8 cellular contexts compared by ENCODE assay signal in genomic region chr19:8578642-8579265, GRCh38. TPM values are rescaled to one million over a fixed set of nuclear protein-coding genes. Genes with fewer than 3 reads are reported as not detected.
DNase-seq lines count a peak whose midpoint lies in the region; ATAC-seq and TF ChIP-seq lines count a peak whose summit lies in the region.

No MANE protein-coding gene starts in this region.

- no peak overlapping the region for H3K27ac ChIP-seq in dorsolateral prefrontal cortex

- POLR2A ChIA-PET in activated CD4-positive, alpha-beta memory T cell treated with anti-CD3 and anti-CD28 coated beads, Interleukin-2, amount 10 ng/mL, durations not matched to agents 7 days and 5 days (lab: Charles Lee): interaction anchor here (0.6 to 4.8 kb wide), 12 partner anchors 9 to 134 kb away, joined by 3 to 50 read pairs (median 4); partner anchors contain the start of genes HNRNPM and ZNF414

- peaks cover 34% of the 10 kb centered on the region for H3K36me3 Mint-ChIP-seq in activated CD4-positive, alpha-beta memory T cell treated with anti-CD3 and anti-CD28 coated beads, Interleukin-2, amount 10 ng/mL, durations not matched to agents 7 days and 5 days (ENCODE audit: low read depth)
- peaks cover 10% of the 10 kb centered on the region for H3K36me3 Mint-ChIP-seq in memory B cell

- peak overlapping the region; percentile 24 for H3K27ac Mint-ChIP-seq in activated CD4-positive, alpha-beta memory T cell treated with anti-CD3 and anti-CD28 coated beads, Interleukin-2, amount 10 ng/mL, durations not matched to agents 7 days and 5 days
- H3K27ac Mint-ChIP-seq in memory B cell: peak overlapping the region; percentile 3

- peaks cover 49% of the 10 kb centered on the region for H3K4me1 Mint-ChIP-seq in activated CD4-positive, alpha-beta memory T cell treated with anti-CD3 and anti-CD28 coated beads, Interleukin-2, amount 10 ng/mL, durations not matched to agents 7 days and 5 days
- H3K4me1 Mint-ChIP-seq in memory B cell: peaks cover 35% of the 10 kb centered on the region

- CTCF ChIA-PET in activated CD4-positive, alpha-beta memory T cell treated with anti-CD3 and anti-CD28 coated beads, Interleukin-2, amount 10 ng/mL, durations not matched to agents 7 days and 5 days (lab: Charles Lee): interaction anchor here (0.5 to 7.6 kb wide), 28 partner anchors 8 to 524 kb away, joined by 3 to 69 read pairs (median 6); partner anchors contain the start of genes HNRNPM, MARCHF2, RAB11B and ZNF414

- H3K27me3 Mint-ChIP-seq in activated CD4-positive, alpha-beta memory T cell treated with anti-CD3 and anti-CD28 coated beads, Interleukin-2, amount 10 ng/mL, durations not matched to agents 7 days and 5 days: peaks cover 3% of the 10 kb centered on the region
- no peaks in the 10 kb centered on the region for H3K27me3 Mint-ChIP-seq in memory B cell

- peaks cover 5% of the 10 kb centered on the region for H3K9me3 Mint-ChIP-seq in activated CD4-positive, alpha-beta memory T cell treated with anti-CD3 and anti-CD28 coated beads, Interleukin-2, amount 10 ng/mL, durations not matched to agents 7 days and 5 days
- peaks cover 6% of the 10 kb centered on the region for H3K9me3 Mint-ChIP-seq in memory B cell

- H3K4me3 Mint-ChIP-seq in activated CD4-positive, alpha-beta memory T cell treated with anti-CD3 and anti-CD28 coated beads, Interleukin-2, amount 10 ng/mL, durations not matched to agents 7 days and 5 days: peak overlapping the region; percentile 29
- H3K4me3 Mint-ChIP-seq in memory B cell: peak overlapping the region; percentile 70

- intact Hi-C loops in dorsolateral prefrontal cortex (cut with DNase I): loop anchor here in 1 of 2 donors (5.0 to 10.0 kb wide), 2 partner anchors 51 to 224 kb away; no protein-coding TSS in a partner anchor

- TF ChIP-seq CTCF in dorsolateral prefrontal cortex (IDR thresholded peaks at IDR 0.05 in 54 of 56, conservative IDR thresholded peaks at IDR 0.05 in 2 of 56; ENCODE audit: low read depth in 1 of 56, partially characterized antibody in 56 of 56): peak; percentile 67 to 95 (median 88)

- peak; percentile 72 for DNase-seq in NK-92 treated with Interleukin-12 subunit alpha and Interleukin-12 subunit beta, amount 100 ng/mL, for 24 hours (lab: John Stamatoyannopoulos, UW)
- DNase-seq in NK-92 (lab: John Stamatoyannopoulos, UW; ENCODE audit: unreplicated experiment) (no peak), NCI-H460 (ENCODE audit: extremely low read depth, low read depth) (peak; percentile 47), dorsolateral prefrontal cortex (peak in 8 of 10 donors; percentile 36 to 82 (median 73)), memory B cell (ENCODE audit: low spot score in 2 of 2) (peak; percentile 81 to 87)
- peak; percentile 85 for DNase-seq in activated CD4-positive, alpha-beta memory T cell treated with anti-CD3 and anti-CD28 coated beads, Interleukin-2, amount 10 ng/mL, durations not matched to agents 7 days and 5 days
- peak; percentile 71 to 78 for DNase-seq in stimulated activated CD8-positive, alpha-beta memory T cell treated with anti-CD3 and anti-CD28 coated beads, Interleukin-2, amount 100 ng/mL, for 48 hours (ENCODE audit: low read depth in 2 of 2)

- ATAC-seq in memory B cell (ENCODE audit: low read depth) (peak; percentile 58), GM18870 (IDR thresholded peaks at IDR 0.05; ENCODE audit: unreplicated experiment) (no peak)

- peaks cover 0 to 7% (median 0%) of the 10 kb centered on the region in 45 donors for H3K27me3 ChIP-seq in dorsolateral prefrontal cortex

- no peak overlapping the region for H3K4me3 ChIP-seq in dorsolateral prefrontal cortex

RNA-seq across cellular contexts. Expression of gene MYO1F, which starts 1.5 kb away (rescaled TPM):
- 0.15 and 0.23 TPM in 2 replicates for total RNA-seq in NCI-H460 (2014; rRNA removed; shearing (Covaris generic))
- polyA plus RNA-seq in NCI-H460 (2014; cell fraction: nucleus; rRNA removed): 0.08 and 0.60 TPM in 2 replicates
- total RNA-seq in activated CD4-positive, alpha-beta memory T cell treated with anti-CD3 and anti-CD28 coated beads, Interleukin-2, amount 10 ng/mL, durations not matched to agents 7 days and 5 days: 100 to 1,000 TPM; 420 TPM
- total RNA-seq in dorsolateral prefrontal cortex: 10 to 100 TPM in 83 of 120 experiments, 1 to 10 TPM in 37; 3.6 to 34.3 (median 13.5) TPM

RNA-seq across cellular contexts. Expression of gene ADAMTS10, which starts 31.8 kb away (rescaled TPM):
- 0.82 TPM in 1 of 2 replicates, not detected in the other for total RNA-seq in NCI-H460 (2014; rRNA removed; shearing (Covaris generic))
- polyA plus RNA-seq in NCI-H460 (2014; cell fraction: nucleus; rRNA removed): 3.8 and 5.3 TPM in 2 replicates
- total RNA-seq in activated CD4-positive, alpha-beta memory T cell treated with anti-CD3 and anti-CD28 coated beads, Interleukin-2, amount 10 ng/mL, durations not matched to agents 7 days and 5 days: 1 to 10 TPM; 2.6 to 2.8 TPM
- total RNA-seq in dorsolateral prefrontal cortex: 100 to 1,000 TPM in 8 of 120 experiments, 10 to 100 TPM in 112; 27.8 to 126 (median 69.0) TPM

RNA-seq across cellular contexts. Expression of gene NFILZ, which starts 51.7 kb away (rescaled TPM):
- total RNA-seq in NCI-H460 (2014; rRNA removed; shearing (Covaris generic)): not detected in 2 replicates
- not detected in 2 replicates for polyA plus RNA-seq in NCI-H460 (2014; cell fraction: nucleus; rRNA removed)
- total RNA-seq in activated CD4-positive, alpha-beta memory T cell treated with anti-CD3 and anti-CD28 coated beads, Interleukin-2, amount 10 ng/mL, durations not matched to agents 7 days and 5 days: not detected
- total RNA-seq in dorsolateral prefrontal cortex: not detected

Comparison
In these comparisons a context has a peak if more than half of its experiments do, and no peak if none do; other contexts are left out.
1. RNA of gene MYO1F, which starts 1.5 kb away (total RNA-seq): 420 TPM in activated CD4-positive, alpha-beta memory T cell treated with anti-CD3 and anti-CD28 coated beads, Interleukin-2, amount 10 ng/mL, durations not matched to agents 7 days and 5 days; 3.6 to 34.3 TPM in dorsolateral prefrontal cortex and 0.15 to 0.23 TPM in NCI-H460; every median in the first group is over 10 times any median in the second.
2. RNA of gene ADAMTS10, which starts 31.8 kb away (total RNA-seq): 27.8 to 126 TPM in dorsolateral prefrontal cortex; 2.6 to 2.8 TPM in activated CD4-positive, alpha-beta memory T cell treated with anti-CD3 and anti-CD28 coated beads, Interleukin-2, amount 10 ng/mL, durations not matched to agents 7 days and 5 days and 0.82 TPM in NCI-H460; every median in the first group is over 4 times any median in the second.